20 cellular contexts compared by ENCODE assay signal in genomic region chr10:97875391-97875790, GRCh38. TPM values are rescaled to one million over a fixed set of nuclear protein-coding genes. Genes with fewer than 3 reads are reported as not detected.
DNase-seq lines count a peak whose midpoint lies in the region; ATAC-seq and TF ChIP-seq lines count a peak whose summit lies in the region.
"Had no signal": no experiment of that assay in that cellular context is flagged by ENCODE, and none has a peak within 500 bp of the region (broad histone marks: within the 10 kb centered on the region; RNA-seq: fewer than 3 reads in every experiment).

No MANE protein-coding gene starts in this region.

- H3K9me3 ChIP-seq in right atrium auricular region (no peaks in the 10 kb centered on the region), tibial artery (no peaks in the 10 kb centered on the region)
- H3K9me3 ChIP-seq: A549, Caco-2 had no signal

- H3K4me3 ChIP-seq in right atrium auricular region (no peak overlapping the region), tibial artery (no peak overlapping the region)
- H3K4me3 ChIP-seq: A549, K562 had no signal

- DNase-seq in left ventricle myocardium superior (no peak), right atrium auricular region (ENCODE audit: low spot score) (no peak), dermis blood vessel endothelial cell (peak; percentile 67), osteocyte (ENCODE audit: extremely low spot score, unreplicated experiment) (no peak), tibial artery (peak; percentile 73 to 88), NCI-H2171 (lab: John Stamatoyannopoulos, UW) (no peak)
- DNase-seq: Caco-2; DMS153; EL; H9; MV-4-11; NCI-H1417; NCI-H187 treated with DMSO at 0.1 percent for 48 hours; NCI-H69; NK-92 treated with Interleukin-12 subunit alpha and Interleukin-12 subunit beta, amount 100 ng/mL, for 24 hours had no signal

- H3K36me3 ChIP-seq in right atrium auricular region (no peaks in the 10 kb centered on the region), tibial artery (no peaks in the 10 kb centered on the region)

- no peaks in the 10 kb centered on the region for H3K36me3 Mint-ChIP-seq in osteocyte (ENCODE audit: unreplicated experiment)
- H3K36me3 Mint-ChIP-seq: CD14-positive monocyte had no signal

- H3K27ac ChIP-seq in right atrium auricular region (no peak overlapping the region), tibial artery (peak overlapping the region; percentile 46 to 66)
- H3K27ac ChIP-seq: A549 had no signal

- intact Hi-C loops in left ventricle myocardium superior (cut with micrococcal nuclease) (no loop called here), tibial artery (cut with DNase I; ENCODE audit: low total_unique reads) (no loop called here)

- H3K4me1 ChIP-seq in right atrium auricular region = no peaks in the 10 kb centered on the region
- H3K4me1 ChIP-seq in tibial artery = peaks cover 0 to 24% (median 2%) of the 10 kb centered on the region in 4 donors
- H3K4me1 ChIP-seq: A549, Caco-2 had no signal

- ATAC-seq in left ventricle myocardium superior (peak; percentile 53), HG02642 (IDR thresholded peaks at IDR 0.05; ENCODE audit: poor library complexity, unreplicated experiment) (no peak), GM19397 (IDR thresholded peaks at IDR 0.05; ENCODE audit: unreplicated experiment) (no peak)
- ATAC-seq: A549, K562 had no signal

- no peaks in the 10 kb centered on the region for H3K27me3 ChIP-seq in right atrium auricular region
- H3K27me3 ChIP-seq in tibial artery = no peaks in the 10 kb centered on the region

- no peak overlapping the region for H3K4me3 Mint-ChIP-seq in osteocyte (ENCODE audit: unreplicated experiment)
- H3K4me3 Mint-ChIP-seq: CD14-positive monocyte, H9 had no signal

- TF ChIP-seq CTCF in right atrium auricular region (IDR thresholded peaks at IDR 0.05) (no peak), osteocyte (IDR thresholded peaks at IDR 0.05) (no peak), tibial artery (IDR thresholded peaks at IDR 0.05) (no peak)

- H3K9me3 Mint-ChIP-seq in osteocyte (ENCODE audit: unreplicated experiment) = no peaks in the 10 kb centered on the region
- H3K9me3 Mint-ChIP-seq: H9 had no signal

- H3K27ac Mint-ChIP-seq in osteocyte (ENCODE audit: unreplicated experiment) = peak overlapping the region; percentile 27
- H3K27ac Mint-ChIP-seq: CD14-positive monocyte, H9 had no signal

- H3K27me3 Mint-ChIP-seq in osteocyte (ENCODE audit: unreplicated experiment) = peaks cover 22% of the 10 kb centered on the region

- peaks cover 7% of the 10 kb centered on the region for H3K4me1 Mint-ChIP-seq in osteocyte (ENCODE audit: unreplicated experiment)
- H3K4me1 Mint-ChIP-seq: CD14-positive monocyte had no signal

RNA-seq across cellular contexts. Expression of gene GOLGA7B, which starts 25.7 kb away (rescaled TPM):
- total RNA-seq in left ventricle myocardium superior (not detected), right atrium auricular region (1 to 10 TPM; 1.3 to 3.2 TPM), dermis blood vessel endothelial cell (under 0.01 and 0.05 TPM in 2 replicates), osteocyte (0.05 TPM in 1 of 2 replicates, not detected in the other)

Comparison
In these comparisons a context has a peak if more than half of its experiments do, and no peak if none do; other contexts are left out.
1. DNase-seq: peak in dermis blood vessel endothelial cell (single experiment) and tibial artery (2 of 2); none in left ventricle myocardium superior (single experiment), right atrium auricular region (single experiment), osteocyte (single experiment) and NCI-H2171 (single experiment).
2. H3K27ac ChIP-seq: peak in tibial artery (2 of 2); none in right atrium auricular region (0 of 2).